ENCODE assay signal across 11 cellular contexts in the genomic region with DNA sequence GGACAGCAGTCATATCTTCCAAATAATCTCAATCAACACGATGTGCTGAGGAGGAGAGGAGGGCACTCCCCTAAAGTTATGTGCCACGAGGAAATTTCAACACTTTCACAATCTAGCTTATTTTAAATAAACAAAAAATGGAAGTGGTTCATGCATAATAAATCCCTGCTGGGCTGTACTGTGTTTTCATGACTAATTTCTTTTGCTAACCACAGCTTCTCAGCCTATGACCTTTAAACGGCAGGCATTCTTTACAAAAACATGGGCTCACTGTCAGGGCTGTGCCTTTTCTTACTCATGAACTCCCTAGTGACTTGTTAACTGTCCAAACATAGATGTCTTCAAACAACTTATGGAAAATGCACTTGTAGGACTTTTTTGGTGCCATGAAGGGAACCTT.
DNase-seq lines count a peak whose midpoint lies in the region; ATAC-seq and TF ChIP-seq lines count a peak whose summit lies in the region.
"Had no signal": no experiment of that assay in that cellular context is flagged by ENCODE, and none has a peak within 500 bp of the region (broad histone marks: within the 10 kb centered on the region; RNA-seq: fewer than 3 reads in every experiment).

No MANE protein-coding gene starts in this region.

- ATAC-seq in GM21717 (IDR thresholded peaks at IDR 0.05; ENCODE audit: unreplicated experiment): no peak
- ATAC-seq: T-cell had no signal

- peak overlapping the region; percentile 31 for H2AFZ ChIP-seq in mammary epithelial cell (ENCODE audit: low read depth, low read length)

- H3K27ac ChIP-seq in mammary epithelial cell (ENCODE audit: insufficient read depth, low read depth, low read length) (peak overlapping the region; percentile 84), tibial nerve (no peak overlapping the region)

- in situ Hi-C loops in mammary epithelial cell (cut with MboI; ENCODE audit: low sequenced_read_pairs in 2 of 2): no loop called here

- H4K20me1 ChIP-seq in mammary epithelial cell (ENCODE audit: insufficient read depth, low read length): no peaks in the 10 kb centered on the region

- H3K9me3 ChIP-seq in mammary epithelial cell (replicated peaks; ENCODE audit: insufficient read depth, low read length) (no peaks in the 10 kb centered on the region), tibial nerve (no peaks in the 10 kb centered on the region)

- H3K27ac Mint-ChIP-seq in mesothelial cell of epicardium: peak overlapping the region; percentile 11
- H3K27ac Mint-ChIP-seq: T-cell had no signal

- 0% methylated on average over 3 of the region's 3 CpGs for WGBS in mammary epithelial cell (ENCODE audit: low coverage, missing lambda C conversion rate)
- WGBS in tibial nerve, 2 donors: 0 to 2% methylated on average over 3 of the region's 3 CpGs

- no peaks in the 10 kb centered on the region for H3K79me2 ChIP-seq in mammary epithelial cell (ENCODE audit: insufficient read depth, low read length)

- no peaks in the 10 kb centered on the region for H3K36me3 ChIP-seq in mammary epithelial cell (ENCODE audit: insufficient read depth, low read length)
- no peaks in the 10 kb centered on the region for H3K36me3 ChIP-seq in tibial nerve

- DNase-seq in CD1c-positive myeloid dendritic cell (ENCODE audit: extremely low spot score) (peak; percentile 8), M059J (ENCODE audit: low read depth) (peak; percentile 96), mammary epithelial cell (peak; percentile 97), mesothelial cell of epicardium (ENCODE audit: low spot score in 2 of 2, unreplicated experiment in 2 of 2) (no peak), SK-N-DZ (ENCODE audit: low spot score) (no peak), NCI-H1048 (lab: John Stamatoyannopoulos, UW) (no peak), tibial nerve (ENCODE audit: low spot score in 2 of 2) (no peak)
- DNase-seq: activated gamma-delta T cell treated with Interleukin-2 at 50 U/mL for 16 hours; stimulated activated CD4-positive, alpha-beta T cell treated with anti-CD3 and anti-CD28 coated beads, Interleukin-15, amount 100 ng/mL, for 24 hours; T-cell had no signal

- no TSS peak for BruUV-seq in mammary epithelial cell (replicated peaks; lab: Mats Ljungman, UMichigan)

- CTCF ChIA-PET in mammary epithelial cell (lab: Charles Lee; ENCODE audit: low non-redundant PET): no interaction called here

- TF ChIP-seq CTCF in mammary epithelial cell (conservative IDR thresholded peaks at IDR 0.05 in 1 of 2, IDR thresholded peaks at IDR 0.05 in 1 of 2; ENCODE audit: extremely low read depth in 1 of 2, insufficient read depth in 1 of 2, low read depth in 1 of 2, low read length in 2 of 2) (no peak), mesothelial cell of epicardium (IDR thresholded peaks at IDR 0.05; ENCODE audit: unreplicated experiment) (no peak), tibial nerve (IDR thresholded peaks at IDR 0.05) (no peak)

- peaks cover 22% of the 10 kb centered on the region for H3K4me1 ChIP-seq in mammary epithelial cell (ENCODE audit: insufficient read depth, low read length)
- peaks cover 0 to 17% (median 0%) of the 10 kb centered on the region in 4 donors for H3K4me1 ChIP-seq in tibial nerve

- peaks cover 45% of the 10 kb centered on the region for H3K4me1 Mint-ChIP-seq in mesothelial cell of epicardium
- H3K4me1 Mint-ChIP-seq: T-cell had no signal

- H3K9me3 Mint-ChIP-seq in mesothelial cell of epicardium: peaks cover 7% of the 10 kb centered on the region

- no peak overlapping the region for H3K4me3 ChIP-seq in mammary epithelial cell (replicated peaks in 1 of 3; ENCODE audit: insufficient read depth in 1 of 3, low read depth in 2 of 3, low read length in 3 of 3)
- no peak overlapping the region for H3K4me3 ChIP-seq in tibial nerve

- peak overlapping the region; percentile 28 for H3K9ac ChIP-seq in mammary epithelial cell (ENCODE audit: insufficient read depth, low read length)

- peaks cover 5% of the 10 kb centered on the region for H3K36me3 Mint-ChIP-seq in mesothelial cell of epicardium
- H3K36me3 Mint-ChIP-seq: T-cell had no signal

- no peaks in the 10 kb centered on the region for H3K27me3 Mint-ChIP-seq in mesothelial cell of epicardium (ENCODE audit: low read depth)
- H3K27me3 Mint-ChIP-seq: T-cell had no signal

- H3K4me3 Mint-ChIP-seq in mesothelial cell of epicardium: no peak overlapping the region
- H3K4me3 Mint-ChIP-seq: T-cell had no signal

- peak in 1 of 2 donors; percentile 25 for TF ChIP-seq EP300 in tibial nerve (IDR thresholded peaks at IDR 0.05)

- intact Hi-C loops in mammary epithelial cell (cut with micrococcal nuclease): loop anchor here (10.0 kb wide), 2 partner anchors 354 to 384 kb away; a partner anchor contains a TSS

- peak overlapping the region; percentile 62 for H3K4me2 ChIP-seq in mammary epithelial cell (ENCODE audit: insufficient read depth, low read depth, low read length)

- TF ChIP-seq POLR2A in tibial nerve (IDR thresholded peaks at IDR 0.05): no peak

- H3K27me3 ChIP-seq in mammary epithelial cell (ENCODE audit: insufficient read depth, low read length) (no peaks in the 10 kb centered on the region), tibial nerve (no peaks in the 10 kb centered on the region)

- dilution Hi-C loops in mammary epithelial cell (cut with HindIII; ENCODE audit: low sequenced_read_pairs): no loop called here

Comparison
In these comparisons a context has a peak if more than half of its experiments do, and no peak if none do; other contexts are left out.
1. DNase-seq: peak in CD1c-positive myeloid dendritic cell (single experiment), M059J (single experiment) and mammary epithelial cell (single experiment); none in mesothelial cell of epicardium (0 of 2), SK-N-DZ (single experiment), NCI-H1048 (single experiment) and tibial nerve (0 of 2).